ENCODE assay signal across 10 cellular contexts in the genomic region with DNA sequence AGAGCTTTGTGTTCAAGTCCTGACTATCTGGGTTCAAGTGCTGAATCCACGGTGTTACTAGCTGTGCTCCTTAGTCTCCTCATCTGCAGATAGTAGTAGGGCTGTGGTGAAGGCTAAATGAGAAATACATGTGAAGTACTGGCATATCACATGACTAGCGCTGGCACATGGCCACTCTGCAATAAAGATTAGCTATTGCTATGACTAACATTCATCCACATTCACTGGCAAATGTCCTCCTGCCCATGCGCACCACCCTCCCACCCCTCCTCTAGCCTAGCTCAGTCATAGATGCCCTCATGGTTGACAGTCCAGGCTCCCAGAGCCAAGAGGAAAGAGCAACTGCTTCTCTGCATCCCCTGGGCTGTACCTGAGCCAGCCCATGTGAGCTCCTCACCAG. TPM values are rescaled to one million over a fixed set of nuclear protein-coding genes. Genes with fewer than 3 reads are reported as not detected.
DNase-seq lines count a peak whose midpoint lies in the region; ATAC-seq and TF ChIP-seq lines count a peak whose summit lies in the region.
"Had no signal": no experiment of that assay in that cellular context is flagged by ENCODE, and none has a peak within 500 bp of the region (broad histone marks: within the 10 kb centered on the region; RNA-seq: fewer than 3 reads in every experiment).

No MANE protein-coding gene starts in this region.

- no peaks in the 10 kb centered on the region for H3K27me3 ChIP-seq in kidney epithelial cell (ENCODE audit: control insufficient read depth, insufficient read depth, low read length)

- DNase-seq in AG04449 (ENCODE audit: low read depth, low spot score) = peak; percentile 89
- peak; percentile 93 for DNase-seq in LHCN-M2 (ENCODE audit: low read depth)
- DNase-seq in astrocyte of the hippocampus (ENCODE audit: low read depth, low spot score) = peak; percentile 89
- DNase-seq in kidney epithelial cell (ENCODE audit: low read depth) = peak; percentile 82
- no peak for DNase-seq in effector CD4-positive, alpha-beta T cell
- DNase-seq in stimulated activated CD4-positive, alpha-beta T cell treated with anti-CD3 and anti-CD28 coated beads, Interleukin-2, amount 100 ng/mL, for 48 hours = no peak
- no peak for DNase-seq in stimulated activated naive CD4-positive, alpha-beta T cell treated with Interleukin-2 at 50 U/mL for 16 hours (lab: John Stamatoyannopoulos, UW)
- DNase-seq: activated CD4-positive, alpha-beta T cell treated with anti-CD3 and anti-CD28 coated beads, Interleukin-2, amount 10 ng/mL, durations not matched to agents 7 days and 5 days had no signal

- no peak for ATAC-seq in GM18517 (IDR thresholded peaks at IDR 0.05; ENCODE audit: unreplicated experiment)

- CTCF ChIA-PET in AG04449 (lab: Yijun Ruan, JAX) = interaction anchor here (0.7 to 10.3 kb wide), 15 partner anchors 9 to 286 kb away, joined by 3 to 453 read pairs (median 15); a partner anchor contains a TSS

- TF ChIP-seq CTCF in AG04449 (IDR thresholded peaks at IDR 0.05; ENCODE audit: insufficient read depth, low read length, missing control alignments) (no peak), kidney epithelial cell (IDR thresholded peaks at IDR 0.05; ENCODE audit: insufficient read depth, low read length, poor library complexity, severe bottlenecking) (no peak)

- POLR2A ChIA-PET in AG04449 (lab: Yijun Ruan, JAX) = interaction anchor here (0.6 to 2.3 kb wide), 9 partner anchors 14 to 166 kb away, joined by 3 to 15 read pairs (median 3); a partner anchor contains a TSS

- H3K36me3 ChIP-seq in kidney epithelial cell (ENCODE audit: control insufficient read depth, insufficient read depth, low read length) = peaks cover 3% of the 10 kb centered on the region

- no peak overlapping the region for H3K4me3 ChIP-seq in AG04449 (ENCODE audit: low read depth, low read length)
- H3K4me3 ChIP-seq in kidney epithelial cell (ENCODE audit: low read depth, low read length) = no peak overlapping the region

RNA-seq across cellular contexts. Expression of a gene that starts 8.5 kb away (rescaled TPM):
- total RNA-seq in LHCN-M2 (2014; rRNA removed) (0.11 and 0.26 TPM in 2 replicates), kidney epithelial cell (1.2 TPM in 2 replicates)
- polyA plus RNA-seq in LHCN-M2 (2012) = 0.79 TPM
- total RNA-seq: activated CD4-positive, alpha-beta T cell treated with anti-CD3 and anti-CD28 coated beads, Interleukin-2, amount 10 ng/mL, durations not matched to agents 7 days and 5 days had no signal

RNA-seq across cellular contexts. Expression of a gene that starts 15.8 kb away (rescaled TPM):
- total RNA-seq in LHCN-M2 (2014; rRNA removed) (129 and 134 TPM in 2 replicates), kidney epithelial cell (105 TPM in 2 replicates)
- polyA plus RNA-seq in LHCN-M2 (2012) = 125 TPM

RNA-seq across cellular contexts. Expression of a gene that starts 22.5 kb away (rescaled TPM):
- 252 and 271 TPM in 2 replicates for total RNA-seq in LHCN-M2 (2014; rRNA removed)
- 146 TPM for polyA plus RNA-seq in LHCN-M2 (2012)
- total RNA-seq in kidney epithelial cell = 183 and 236 TPM in 2 replicates

RNA-seq across cellular contexts. Expression of a gene that starts 44.8 kb away (rescaled TPM):
- total RNA-seq in LHCN-M2 (2014; rRNA removed) (41.2 and 46.9 TPM in 2 replicates), kidney epithelial cell (66.5 and 70.3 TPM in 2 replicates)
- 32.8 TPM for polyA plus RNA-seq in LHCN-M2 (2012)

RNA-seq across cellular contexts. Expression of a gene that starts 49.6 kb away (rescaled TPM):
- not detected in 2 replicates for total RNA-seq in LHCN-M2 (2014; rRNA removed)
- not detected for polyA plus RNA-seq in LHCN-M2 (2012)
- total RNA-seq in kidney epithelial cell = 0.25 and 0.48 TPM in 2 replicates
- total RNA-seq: activated CD4-positive, alpha-beta T cell treated with anti-CD3 and anti-CD28 coated beads, Interleukin-2, amount 10 ng/mL, durations not matched to agents 7 days and 5 days; G401 had no signal

Comparison
In these comparisons a context has a peak if more than half of its experiments do, and no peak if none do; other contexts are left out.
1. DNase-seq: peak in AG04449 (single experiment), LHCN-M2 (single experiment), astrocyte of the hippocampus (single experiment) and kidney epithelial cell (single experiment); none in effector CD4-positive, alpha-beta T cell (single experiment), stimulated activated CD4-positive, alpha-beta T cell treated with anti-CD3 and anti-CD28 coated beads, Interleukin-2, amount 100 ng/mL, for 48 hours (0 of 2) and stimulated activated naive CD4-positive, alpha-beta T cell treated with Interleukin-2 at 50 U/mL for 16 hours (single experiment).